Comparison of ENCODE assay signal across 8 cellular contexts in the genomic region with DNA sequence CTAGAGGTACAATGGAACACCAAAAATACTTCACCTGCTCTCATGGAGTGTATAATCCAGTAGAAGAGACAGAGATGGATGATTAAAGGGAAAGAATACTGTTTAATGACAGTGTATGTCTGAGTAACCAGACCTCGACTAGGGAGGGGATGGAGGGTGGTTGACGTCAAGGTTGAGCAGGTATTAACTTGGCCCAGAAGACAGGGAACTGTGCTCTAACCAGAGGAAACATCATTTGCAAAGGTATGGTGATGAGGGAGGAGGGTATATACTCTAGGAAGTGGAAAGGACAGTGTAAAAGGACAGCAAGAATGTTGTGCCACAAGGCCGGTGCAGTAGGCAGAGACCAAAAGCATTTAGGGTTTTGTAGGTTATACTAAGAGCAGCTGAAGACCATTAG. TPM values are rescaled to one million over a fixed set of nuclear protein-coding genes. Genes with fewer than 3 reads are reported as not detected.
DNase-seq lines count a peak whose midpoint lies in the region; ATAC-seq and TF ChIP-seq lines count a peak whose summit lies in the region.

No MANE protein-coding gene starts in this region.

- H3K27ac ChIP-seq in PC-9 (no peak overlapping the region), mucosa of rectum (ENCODE audit: low read depth in 2 of 2, low read length in 2 of 2) (peak overlapping the region; percentile 19 to 62)

- peak overlapping the region; percentile 97; the same call in 1 of the 2 replicates for H3K4me2 ChIP-seq in PC-9

- H3K36me3 ChIP-seq in PC-9 (ENCODE audit: low read depth) (peaks cover 39% of the 10 kb centered on the region), mucosa of rectum (ENCODE audit: control insufficient read depth in 2 of 2, insufficient read depth in 2 of 2, low read length in 2 of 2) (peaks cover 0 to 7% of the 10 kb centered on the region in 2 donors)

- no peaks in the 10 kb centered on the region for H3K9me2 ChIP-seq in PC-9 (ENCODE audit: insufficient read depth)

- H3K4me1 ChIP-seq in PC-9 (replicated peaks; ENCODE audit: insufficient read depth) (peaks cover 40% of the 10 kb centered on the region), mucosa of rectum (ENCODE audit: control insufficient read depth in 2 of 2, insufficient read depth in 2 of 2, low read length in 2 of 2) (peaks cover 11 to 19% of the 10 kb centered on the region in 2 donors)

- H4K20me1 ChIP-seq in PC-9 (ENCODE audit: insufficient read depth) = peaks cover 7% of the 10 kb centered on the region; the same call in 1 of the 2 replicates

- DNase-seq in PC-9 = no peak
- DNase-seq in GM03348 (ENCODE audit: low spot score) = no peak
- DNase-seq in pons (ENCODE audit: low spot score) = no peak
- DNase-seq in foreskin melanocyte = no peak

- H3K79me2 ChIP-seq in PC-9 (ENCODE audit: low read depth) = peaks cover 69% of the 10 kb centered on the region

- no peak overlapping the region for H3K9ac ChIP-seq in mucosa of rectum (ENCODE audit: low read depth in 1 of 2, low read length in 2 of 2)

- TF ChIP-seq CTCF in PC-9 (conservative IDR thresholded peaks at IDR 0.05) = no peak

- BruUV-seq in PC-9 (replicated peaks; lab: Mats Ljungman, UMichigan) = no TSS peak

- H2AFZ ChIP-seq in PC-9 = no peak overlapping the region

- intact Hi-C loops in PC-9 (cut with micrococcal nuclease; ENCODE audit: unreplicated experiment) = loop anchor here (5.0 to 10.0 kb wide), 2 partner anchors 217 to 1055 kb away; no protein-coding TSS in a partner anchor

- POLR2A ChIA-PET in PC-9 (lab: Charles Lee; ENCODE audit: unreplicated experiment) = no interaction called here

- ATAC-seq in GM21423 (IDR thresholded peaks at IDR 0.05; ENCODE audit: unreplicated experiment) (peak; percentile 31), HG02938 (IDR thresholded peaks at IDR 0.05; ENCODE audit: unreplicated experiment) (no peak)

- no peaks in the 10 kb centered on the region for H3K27me3 ChIP-seq in PC-9 (ENCODE audit: insufficient read depth, low read depth)
- H3K27me3 ChIP-seq in mucosa of rectum (ENCODE audit: control insufficient read depth in 2 of 2, insufficient read depth in 2 of 2, low read length in 2 of 2) = no peaks in the 10 kb centered on the region

- H3K9me3 ChIP-seq in PC-9 (ENCODE audit: insufficient read depth, low read depth) (no peaks in the 10 kb centered on the region), mucosa of rectum (ENCODE audit: control insufficient read depth in 2 of 2, low read length in 2 of 2) (no peaks in the 10 kb centered on the region)

- H3K4me3 ChIP-seq in GM08714 (ENCODE audit: low read length) (peak overlapping the region; percentile 99), PC-9 (no peak overlapping the region), mucosa of rectum (ENCODE audit: low read length in 2 of 2) (peak overlapping the region; percentile 19 to 27)

- CTCF ChIA-PET in PC-9 (lab: Charles Lee) = no interaction called here

- peaks cover 29% of the 10 kb centered on the region for H3F3A ChIP-seq in PC-9 (ENCODE audit: insufficient read depth, low read depth)

RNA-seq across cellular contexts. Expression of a gene that starts 2.9 kb away (rescaled TPM):
- 35.8 and 42.0 TPM in 2 replicates for total RNA-seq in PC-9 (2021)

RNA-seq across cellular contexts. Expression of a gene that starts 33.9 kb away (rescaled TPM):
- 0.83 and 2.2 TPM in 2 replicates for total RNA-seq in PC-9 (2021)
